18 cellular contexts compared by ENCODE assay signal in the genomic region with DNA sequence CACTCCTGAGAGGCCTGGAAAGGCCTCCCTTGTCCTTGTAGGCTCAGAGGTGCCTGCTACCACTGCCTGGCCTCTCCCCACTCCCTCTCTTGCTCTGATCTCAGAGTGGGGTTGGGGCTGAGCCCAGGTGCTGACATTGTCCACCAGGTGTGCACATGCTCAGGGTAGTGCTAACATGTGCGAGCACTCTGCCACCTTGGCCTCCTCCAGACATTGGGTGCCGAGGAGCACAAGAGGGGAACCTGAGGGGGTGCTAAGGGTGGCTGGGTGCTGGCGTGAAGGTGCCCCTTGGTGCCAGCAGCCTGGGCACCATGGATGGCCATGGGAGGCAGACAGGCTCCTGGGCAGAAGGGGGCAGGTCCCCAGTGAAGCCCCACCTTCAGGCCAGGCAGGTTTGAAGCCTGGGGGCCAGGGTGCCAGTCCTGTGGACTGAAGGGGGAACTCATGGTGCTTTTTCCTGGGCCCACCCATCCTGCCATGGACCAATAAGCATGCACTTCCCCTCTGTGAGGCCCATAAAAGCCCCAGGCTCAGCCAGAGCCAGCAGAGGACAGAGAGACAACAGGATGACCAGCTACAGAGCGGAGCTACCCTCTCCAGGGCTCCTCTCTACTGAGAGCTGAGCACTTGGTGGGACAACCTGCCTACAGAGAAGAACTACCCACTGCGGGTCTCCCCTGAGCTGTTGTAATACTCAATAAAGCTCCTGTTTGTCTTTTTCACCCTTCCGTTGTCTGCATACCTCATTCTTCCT. TPM values are rescaled to one million over a fixed set of nuclear protein-coding genes. Genes with fewer than 3 reads are reported as not detected.
DNase-seq lines count a peak whose midpoint lies in the region; ATAC-seq, FAIRE-seq and TF ChIP-seq lines count a peak whose summit lies in the region.
"Had no signal": no experiment of that assay in that cellular context is flagged by ENCODE, and none has a peak within 500 bp of the region (broad histone marks: within the 10 kb centered on the region; RNA-seq: fewer than 3 reads in every experiment).

No MANE protein-coding gene starts in this region.

- H3K4me3 ChIP-seq in IMR-90 (ENCODE audit: insufficient read depth, low read depth, low read length) (no peak overlapping the region), K562 (no peak overlapping the region), neuronal stem cell (ENCODE audit: low read length in 2 of 2) (no peak overlapping the region)
- H3K4me3 ChIP-seq: GM23248 had no signal

- H3K23ac ChIP-seq in IMR-90 (ENCODE audit: low read depth, low read length) (no peak overlapping the region), neuronal stem cell (ENCODE audit: low read depth, low read length, poor library complexity) (no peak overlapping the region)

- peaks cover 5% of the 10 kb centered on the region; the same call in 1 of the 2 replicates for H3K9me3 ChIP-seq in IMR-90 (ENCODE audit: control insufficient read depth, insufficient read depth, low read length)
- peaks cover 11% of the 10 kb centered on the region for H3K9me3 ChIP-seq in K562 (replicated peaks; ENCODE audit: control insufficient read depth, insufficient read depth, low read depth, low read length)
- peaks cover 2 to 5% of the 10 kb centered on the region in 2 donors for H3K9me3 ChIP-seq in neuronal stem cell (replicated peaks in 1 of 2; ENCODE audit: control insufficient read depth in 2 of 2, insufficient read depth in 1 of 2, low read depth in 1 of 2, low read length in 2 of 2)
- H3K9me3 ChIP-seq: BE2C had no signal

- TF ChIP-seq POLR2A in IMR-90 (IDR thresholded peaks at IDR 0.05; ENCODE audit: low read depth, low read length) = no peak
- no peak for TF ChIP-seq POLR2A in K562 (conservative IDR thresholded peaks at IDR 0.05)

- no peak for TF ChIP-seq EP300 in K562 (IDR thresholded peaks at IDR 0.05; ENCODE audit: low read length)

- in situ Hi-C loops in IMR-90 (cut with MboI; ENCODE audit: low sequenced_read_pairs) (no loop called here), K562 (cut with MboI) (no loop called here)

- H2BK12ac ChIP-seq in neuronal stem cell (ENCODE audit: low read length) = no peak overlapping the region

- H3K79me2 ChIP-seq in K562 (ENCODE audit: control insufficient read depth, insufficient read depth, low read length) = no peaks in the 10 kb centered on the region

- H3K4ac ChIP-seq in IMR-90 (ENCODE audit: low read depth, low read length) (no peak overlapping the region), neuronal stem cell (ENCODE audit: low read length) (no peak overlapping the region)

- no peak for TF ChIP-seq RAD21 in IMR-90 (IDR thresholded peaks at IDR 0.05; ENCODE audit: low read length)
- TF ChIP-seq RAD21 in K562 (CRISPR knock-in tag; conservative IDR thresholded peaks at IDR 0.05 in 1 of 2, IDR thresholded peaks at IDR 0.05 in 1 of 2) = no peak

- H3K18ac ChIP-seq in IMR-90 (ENCODE audit: low read depth, low read length) (no peak overlapping the region), neuronal stem cell (ENCODE audit: low read length) (no peak overlapping the region)

- no peak overlapping the region for H3K27ac ChIP-seq in IMR-90 (ENCODE audit: insufficient read depth, low read length)
- H3K27ac ChIP-seq in K562 (ENCODE audit: extremely low read depth, low read depth, low read length) = no peak overlapping the region
- no peak overlapping the region for H3K27ac ChIP-seq in neuronal stem cell (replicated peaks; ENCODE audit: low read length)
- H3K27ac ChIP-seq: GM23248 had no signal

- 89% methylated on average over 3 of the region's 6 CpGs; no CpG with 5 or more reads in 1 of the 2 experiments for WGBS in IMR-90 (ENCODE audit: extremely low coverage in 2 of 2, insufficient read length in 1 of 2), 2 experiments
- WGBS in K562 (ENCODE audit: insufficient coverage, low coverage, missing lambda C conversion rate) = 84% methylated on average over 6 of the region's 6 CpGs
- WGBS in neuronal stem cell (ENCODE audit: extremely low coverage in 2 of 2, insufficient read length in 2 of 2, insufficient replicate concordance in 1 of 2), 2 donors = no CpG with 5 or more reads among the region's 6 CpGs

- POLR2A ChIA-PET in IMR-90 (lab: Charles Lee; ENCODE audit: unreplicated experiment) = no interaction called here
- POLR2A ChIA-PET in K562 (lab: Yijun Ruan, JAX) = interaction anchor here (0.6 to 1.1 kb wide), 3 partner anchors 20 to 167 kb away, joined by 3 to 7 read pairs (median 4); a partner anchor contains a TSS

- no peak overlapping the region for H4K8ac ChIP-seq in IMR-90 (ENCODE audit: low read depth in 2 of 2, low read length in 2 of 2)
- H4K8ac ChIP-seq in neuronal stem cell (ENCODE audit: low read depth, low read length) = no peak overlapping the region

- H3K36me3 ChIP-seq in IMR-90 (ENCODE audit: control insufficient read depth, insufficient read depth, low read length) (no peaks in the 10 kb centered on the region), K562 (ENCODE audit: control insufficient read depth, insufficient read depth, low read length) (no peaks in the 10 kb centered on the region; the same call in 2 of the 3 replicates), neuronal stem cell (replicated peaks in 1 of 2; ENCODE audit: control insufficient read depth in 2 of 2, insufficient read depth in 2 of 2, low read length in 2 of 2) (no peaks in the 10 kb centered on the region)
- H3K36me3 ChIP-seq: BE2C had no signal

- H3K79me1 ChIP-seq in IMR-90 (ENCODE audit: low read depth in 1 of 2, low read length in 2 of 2) = no peaks in the 10 kb centered on the region
- H3K79me1 ChIP-seq in neuronal stem cell (ENCODE audit: low read depth, low read length) = no peaks in the 10 kb centered on the region

- H2AFZ ChIP-seq in IMR-90 (replicated peaks; ENCODE audit: low read length, poor library complexity) (no peak overlapping the region), K562 (ENCODE audit: low read depth, low read length) (no peak overlapping the region), neuronal stem cell (ENCODE audit: low read length) (no peak overlapping the region)
- H2AFZ ChIP-seq: GM23248 had no signal

- H4K91ac ChIP-seq in IMR-90 (ENCODE audit: insufficient read depth, low read depth, low read length) = no peak overlapping the region
- H4K91ac ChIP-seq in neuronal stem cell (ENCODE audit: low read depth, low read length, poor library complexity) = no peak overlapping the region

- H3K9ac ChIP-seq in IMR-90 (ENCODE audit: low read depth, low read length) = no peak overlapping the region
- H3K9ac ChIP-seq in K562 (ENCODE audit: insufficient read depth in 1 of 2, low read depth in 2 of 2, low read length in 2 of 2) = no peak overlapping the region
- no peak overlapping the region for H3K9ac ChIP-seq in neuronal stem cell (ENCODE audit: low read depth, low read length, poor library complexity)
- H3K9ac ChIP-seq: GM23248 had no signal

- no peak overlapping the region for H2BK20ac ChIP-seq in IMR-90 (ENCODE audit: low read depth, low read length)

- H2BK15ac ChIP-seq in IMR-90 (ENCODE audit: low read depth, low read length) (no peak overlapping the region), neuronal stem cell (ENCODE audit: low read length) (no peak overlapping the region)

- no peak overlapping the region for H2BK120ac ChIP-seq in IMR-90 (ENCODE audit: low read depth, low read length)
- no peak overlapping the region for H2BK120ac ChIP-seq in neuronal stem cell (ENCODE audit: low read depth, low read length)

- no peak overlapping the region for H3K4me2 ChIP-seq in IMR-90 (ENCODE audit: low read depth, low read length)
- no peak overlapping the region for H3K4me2 ChIP-seq in K562 (ENCODE audit: insufficient read depth, low read length)
- no peak overlapping the region for H3K4me2 ChIP-seq in neuronal stem cell (ENCODE audit: insufficient read depth, low read length, poor library complexity, severe bottlenecking)

- dilution Hi-C loops in IMR-90 (cut with HindIII; ENCODE audit: low sequenced_read_pairs, unreplicated experiment) = no loop called here

- DNase-seq in IMR-90 = no peak
- DNase-seq in K562 (ENCODE audit: extremely low read depth in 1 of 4, low spot score in 3 of 4) = no peak
- no peak for DNase-seq in neuronal stem cell (ENCODE audit: low spot score)
- no peak for DNase-seq in epidermal melanocyte (ENCODE audit: insufficient read length, low spot score)
- no peak for DNase-seq in KG1 (lab: John Stamatoyannopoulos, UW)
- DNase-seq: BE2C; CD8-positive, alpha-beta T cell; COR-L47; DMS153; DMS79 treated with DMSO at 0.1 percent for 48 hours; EL; GM23248 had no signal

- no peak overlapping the region for H2AK9ac ChIP-seq in IMR-90 (replicated peaks; ENCODE audit: low read depth, low read length, poor library complexity)

- ATAC-seq in IMR-90 (ENCODE audit: low read depth) = no peak
- ATAC-seq in K562 = no peak
- ATAC-seq in HG02798 (IDR thresholded peaks at IDR 0.05; ENCODE audit: poor library complexity, unreplicated experiment) = no peak
- ATAC-seq: CD8-positive, alpha-beta T cell had no signal

- H4K20me1 ChIP-seq in IMR-90 (ENCODE audit: insufficient read depth, low read length) = no peaks in the 10 kb centered on the region
- no peaks in the 10 kb centered on the region for H4K20me1 ChIP-seq in K562 (replicated peaks; ENCODE audit: control insufficient read depth, insufficient read depth, low read length)

- H3K27me3 ChIP-seq in IMR-90 (ENCODE audit: control insufficient read depth, insufficient read depth, low read length) (no peaks in the 10 kb centered on the region), K562 (ENCODE audit: control insufficient read depth in 2 of 2, insufficient read depth in 2 of 2, low read length in 2 of 2) (no peaks in the 10 kb centered on the region), neuronal stem cell (ENCODE audit: control insufficient read depth in 3 of 3, insufficient read depth in 3 of 3, low read depth in 1 of 3, low read length in 3 of 3) (no peaks in the 10 kb centered on the region)
- H3K27me3 ChIP-seq: BE2C had no signal

- H3K14ac ChIP-seq in IMR-90 (replicated peaks; ENCODE audit: low read depth, low read length) (no peak overlapping the region), neuronal stem cell (ENCODE audit: low read length) (peak overlapping the region; percentile 25)

- no peak overlapping the region for H3K56ac ChIP-seq in IMR-90 (ENCODE audit: extremely low read depth, insufficient read depth, low read length)

- H3K4me1 ChIP-seq in IMR-90 (ENCODE audit: control insufficient read depth, insufficient read depth, low read length) (no peaks in the 10 kb centered on the region), K562 (replicated peaks in 1 of 2; ENCODE audit: control insufficient read depth in 2 of 2, insufficient read depth in 2 of 2, low read length in 2 of 2) (peaks cover 25 to 26% of the 10 kb centered on the region in 2 experiments; a peak in 4 of 5 replicates), neuronal stem cell (ENCODE audit: control insufficient read depth in 2 of 2, insufficient read depth in 1 of 2, low read depth in 1 of 2, low read length in 2 of 2) (peaks cover 0 to 3% of the 10 kb centered on the region in 2 donors)
- H3K4me1 ChIP-seq: BE2C had no signal

- H3K9me1 ChIP-seq in IMR-90 (ENCODE audit: insufficient read depth, low read length) = no peaks in the 10 kb centered on the region
- H3K9me1 ChIP-seq in K562 (ENCODE audit: control insufficient read depth, insufficient read depth, low read length) = no peaks in the 10 kb centered on the region

- BruUV-seq in IMR-90 (replicated peaks; lab: Mats Ljungman, UMichigan) (no TSS peak), K562 (replicated peaks; lab: Mats Ljungman, UMichigan) (no TSS peak)

- no peak for FAIRE-seq in K562 (lab: Jason Lieb, UNC)
- FAIRE-seq: A204.1, D721Med, G401.6, GM12891 had no signal

- no peak overlapping the region for H2BK5ac ChIP-seq in IMR-90 (ENCODE audit: low read depth, low read length, poor library complexity, severe bottlenecking)
- no peak overlapping the region for H2BK5ac ChIP-seq in neuronal stem cell (ENCODE audit: low read length)

- intact Hi-C loops in IMR-90 (cut with micrococcal nuclease) = no loop called here
- intact Hi-C loops in K562 (cut with micrococcal nuclease) = no loop called here

- TF ChIP-seq CTCF in IMR-90 (conservative IDR thresholded peaks at IDR 0.05; ENCODE audit: low read depth, low read length) = no peak
- no peak for TF ChIP-seq CTCF in K562 (IDR thresholded peaks at IDR 0.05 in 2 of 3, conservative IDR thresholded peaks at IDR 0.05 in 1 of 3; ENCODE audit: insufficient read depth in 2 of 3, low read depth in 1 of 3, low read length in 3 of 3)

- H2AK5ac ChIP-seq in IMR-90 (ENCODE audit: low read depth, low read length) (peak overlapping the region; percentile 67; the same call in 1 of the 2 replicates), neuronal stem cell (ENCODE audit: low read depth, low read length) (peak overlapping the region; percentile 79)

- no peak overlapping the region for H4K5ac ChIP-seq in IMR-90 (ENCODE audit: low read depth, low read length)

- CTCF ChIA-PET in IMR-90 (lab: Yijun Ruan, JAX) (no interaction called here), K562 (lab: Yijun Ruan, JAX; ENCODE audit: low intra/inter-chr PET ratio) (no interaction called here)

RNA-seq across cellular contexts. Expression of a gene that starts 7.7 kb away (rescaled TPM):
- total RNA-seq in IMR-90 (2012; rRNA removed) (23.3 and 26.1 TPM in 2 replicates), K562 (2014; rRNA removed) (44.5 and 62.0 TPM in 2 replicates), K562 (2014; rRNA removed; fragmentation: Illumina TruSeq; extraction: Trizol) (22.1 and 23.0 TPM in 2 replicates), K562 (2015; rRNA removed; fragmentation: Illumina TruSeq; extraction: Trizol) (41.3 and 46.5 TPM in 2 replicates), K562 (2021) (95.4 and 98.5 TPM in 2 replicates)
- polyA plus RNA-seq in IMR-90 (2012; rRNA removed) (169 and 181 TPM in 2 replicates), K562 (2011; rRNA removed) (51.2 and 56.6 TPM in 2 replicates), K562 (2014; fragmentation: Illumina TruSeq; extraction: Trizol) (67.5 and 79.1 TPM in 2 replicates), K562 (2014; fragmentation: Nextera tagmentation; extraction: Ambion mirVana) (1 to 10 TPM; 3.2 to 5.5 TPM), K562 (2014; rRNA removed) (69.6 and 79.5 TPM in 2 replicates)
- 205 and 279 TPM in 2 replicates for polyA plus RNA-seq in IMR-90 (2012; cell fraction: cytosol; rRNA removed)
- polyA plus RNA-seq in IMR-90 (2012; cell fraction: nucleus; rRNA removed; ENCODE audit: low replicate concordance) = 285 and 331 TPM in 2 replicates
- 47.4 and 110 TPM in 2 replicates for total RNA-seq in K562 (2011; cell fraction: chromatin; rRNA removed; ENCODE audit: low replicate concordance)
- total RNA-seq in K562 (2011; cell fraction: nucleolus; rRNA removed) = 95.2 and 106 TPM in 2 replicates
- total RNA-seq in K562 (2011; cell fraction: nucleoplasm; rRNA removed) = 67.2 and 75.0 TPM in 2 replicates
- 75.9 and 134 TPM in 2 replicates for polyA plus RNA-seq in K562 (2011; cell fraction: cytosol; rRNA removed)
- polyA plus RNA-seq in K562 (2011; cell fraction: nucleus; rRNA removed) = 94.1 and 129 TPM in 2 replicates
- polyA plus RNA-seq in K562 (2012) = 105 and 115 TPM in 2 replicates
- 13.0 and 20.5 TPM in 2 replicates for polyA minus RNA-seq in K562 (2011; rRNA and poly(A)+ RNA removed)
- 37.3 and 38.6 TPM in 2 replicates for polyA minus RNA-seq in K562 (2011; cell fraction: cytosol; rRNA and poly(A)+ RNA removed)
- polyA minus RNA-seq in K562 (2011; cell fraction: nucleus; rRNA and poly(A)+ RNA removed) = 30.5 and 33.0 TPM in 2 replicates
- polyA plus RNA-seq in neuronal stem cell (2013, experiment 1 of 2) = 66.4 TPM
- 63.3 TPM for polyA plus RNA-seq in neuronal stem cell (2013, experiment 2 of 2)

RNA-seq across cellular contexts. Expression of a gene that starts 13.5 kb away (rescaled TPM):
- 0.28 and 0.36 TPM in 2 replicates for total RNA-seq in IMR-90 (2012; rRNA removed)
- 0.33 and 0.53 TPM in 2 replicates for polyA plus RNA-seq in IMR-90 (2012; rRNA removed)
- polyA plus RNA-seq in IMR-90 (2012; cell fraction: cytosol; rRNA removed) = 0.17 and 1.3 TPM in 2 replicates
- polyA plus RNA-seq in IMR-90 (2012; cell fraction: nucleus; rRNA removed; ENCODE audit: low replicate concordance) = 0.65 and 0.70 TPM in 2 replicates
- 1.4 and 2.3 TPM in 2 replicates for total RNA-seq in K562 (2011; cell fraction: chromatin; rRNA removed; ENCODE audit: low replicate concordance)
- 1.7 and 2.7 TPM in 2 replicates for total RNA-seq in K562 (2011; cell fraction: nucleolus; rRNA removed)
- total RNA-seq in K562 (2011; cell fraction: nucleoplasm; rRNA removed) = 0.99 and 1.0 TPM in 2 replicates
- 1.1 and 1.5 TPM in 2 replicates for total RNA-seq in K562 (2014; rRNA removed)
- total RNA-seq in K562 (2014; rRNA removed; fragmentation: Illumina TruSeq; extraction: Trizol) = 0.44 and 0.51 TPM in 2 replicates
- 0.76 and 1.2 TPM in 2 replicates for total RNA-seq in K562 (2015; rRNA removed; fragmentation: Illumina TruSeq; extraction: Trizol)
- 1.6 and 2.1 TPM in 2 replicates for total RNA-seq in K562 (2021)
- 1.9 and 4.2 TPM in 2 replicates for polyA plus RNA-seq in K562 (2011; rRNA removed)
- polyA plus RNA-seq in K562 (2011; cell fraction: cytosol; rRNA removed) = 4.5 and 4.6 TPM in 2 replicates
- polyA plus RNA-seq in K562 (2011; cell fraction: nucleus; rRNA removed) = 3.6 and 5.2 TPM in 2 replicates
- polyA plus RNA-seq in K562 (2012) = 2.2 and 4.5 TPM in 2 replicates
- polyA plus RNA-seq in K562 (2014; fragmentation: Illumina TruSeq; extraction: Trizol) = 0.37 and 1.2 TPM in 2 replicates
- polyA plus RNA-seq in K562 (2014; fragmentation: Nextera tagmentation; extraction: Ambion mirVana) = under 1 TPM; 0.41 to 0.87 TPM
- 1.3 and 1.6 TPM in 2 replicates for polyA plus RNA-seq in K562 (2014; rRNA removed)
- 0.25 and 0.45 TPM in 2 replicates for polyA minus RNA-seq in K562 (2011; rRNA and poly(A)+ RNA removed)
- polyA minus RNA-seq in K562 (2011; cell fraction: cytosol; rRNA and poly(A)+ RNA removed) = 2.7 TPM in 1 of 2 replicates, not detected in the other
- polyA minus RNA-seq in K562 (2011; cell fraction: nucleus; rRNA and poly(A)+ RNA removed) = 0.81 and 1.6 TPM in 2 replicates
- polyA plus RNA-seq in neuronal stem cell (2013, experiment 1 of 2) = 0.81 TPM
- 0.93 TPM for polyA plus RNA-seq in neuronal stem cell (2013, experiment 2 of 2)
- total RNA-seq: GM23248, H7 had no signal
- polyA plus RNA-seq: GM23248 had no signal

RNA-seq across cellular contexts. Expression of a gene that starts 18.1 kb away (rescaled TPM):
- total RNA-seq in IMR-90 (2012; rRNA removed) = 913 and 1,057 TPM in 2 replicates
- 2,766 and 2,944 TPM in 2 replicates for polyA plus RNA-seq in IMR-90 (2012; rRNA removed)
- polyA plus RNA-seq in IMR-90 (2012; cell fraction: cytosol; rRNA removed) = 1,686 and 2,711 TPM in 2 replicates
- 443 and 473 TPM in 2 replicates for polyA plus RNA-seq in IMR-90 (2012; cell fraction: nucleus; rRNA removed; ENCODE audit: low replicate concordance)
- total RNA-seq in K562 (2011; cell fraction: chromatin; rRNA removed; ENCODE audit: low replicate concordance) = 116 and 227 TPM in 2 replicates
- total RNA-seq in K562 (2011; cell fraction: nucleolus; rRNA removed) = 251 and 284 TPM in 2 replicates
- total RNA-seq in K562 (2011; cell fraction: nucleoplasm; rRNA removed) = 546 and 1,281 TPM in 2 replicates
- total RNA-seq in K562 (2014; rRNA removed) = 3,611 and 4,100 TPM in 2 replicates
- 2,821 and 3,420 TPM in 2 replicates for total RNA-seq in K562 (2014; rRNA removed; fragmentation: Illumina TruSeq; extraction: Trizol)
- total RNA-seq in K562 (2015; rRNA removed; fragmentation: Illumina TruSeq; extraction: Trizol) = 4,574 and 5,040 TPM in 2 replicates
- 3,376 and 3,459 TPM in 2 replicates for total RNA-seq in K562 (2021)
- polyA plus RNA-seq in K562 (2011; rRNA removed) = 1,231 and 2,161 TPM in 2 replicates
- 5,138 and 6,086 TPM in 2 replicates for polyA plus RNA-seq in K562 (2011; cell fraction: cytosol; rRNA removed)
- 1,631 and 1,635 TPM in 2 replicates for polyA plus RNA-seq in K562 (2011; cell fraction: nucleus; rRNA removed)
- 3,654 and 5,025 TPM in 2 replicates for polyA plus RNA-seq in K562 (2012)
- 6,461 and 6,790 TPM in 2 replicates for polyA plus RNA-seq in K562 (2014; fragmentation: Illumina TruSeq; extraction: Trizol)
- over 10,000 TPM; 17,458 to 27,415 TPM for polyA plus RNA-seq in K562 (2014; fragmentation: Nextera tagmentation; extraction: Ambion mirVana)
- 3,965 and 4,994 TPM in 2 replicates for polyA plus RNA-seq in K562 (2014; rRNA removed)
- 536 and 548 TPM in 2 replicates for polyA minus RNA-seq in K562 (2011; rRNA and poly(A)+ RNA removed)
- 790 and 999 TPM in 2 replicates for polyA minus RNA-seq in K562 (2011; cell fraction: cytosol; rRNA and poly(A)+ RNA removed)
- polyA minus RNA-seq in K562 (2011; cell fraction: nucleus; rRNA and poly(A)+ RNA removed) = 171 and 269 TPM in 2 replicates
- 2,949 TPM for polyA plus RNA-seq in neuronal stem cell (2013, experiment 1 of 2)
- polyA plus RNA-seq in neuronal stem cell (2013, experiment 2 of 2) = 2,579 TPM

RNA-seq across cellular contexts. Expression of a gene that starts 46.1 kb away (rescaled TPM):
- total RNA-seq in IMR-90 (2012; rRNA removed) (36.1 and 38.7 TPM in 2 replicates), K562 (2014; rRNA removed) (12.9 and 20.5 TPM in 2 replicates), K562 (2014; rRNA removed; fragmentation: Illumina TruSeq; extraction: Trizol) (8.8 and 11.3 TPM in 2 replicates), K562 (2015; rRNA removed; fragmentation: Illumina TruSeq; extraction: Trizol) (15.2 and 18.4 TPM in 2 replicates), K562 (2021) (26.1 and 28.1 TPM in 2 replicates)
- polyA plus RNA-seq in IMR-90 (2012; rRNA removed) (72.2 and 74.8 TPM in 2 replicates), K562 (2011; rRNA removed) (26.0 and 26.7 TPM in 2 replicates), K562 (2014; fragmentation: Illumina TruSeq; extraction: Trizol) (31.1 and 32.2 TPM in 2 replicates), K562 (2014; fragmentation: Nextera tagmentation; extraction: Ambion mirVana) (1 to 10 TPM; 1.9 to 2.2 TPM), K562 (2014; rRNA removed) (18.0 and 24.3 TPM in 2 replicates)
- polyA plus RNA-seq in IMR-90 (2012; cell fraction: cytosol; rRNA removed) = 45.5 and 80.8 TPM in 2 replicates
- polyA plus RNA-seq in IMR-90 (2012; cell fraction: nucleus; rRNA removed; ENCODE audit: low replicate concordance) = 129 and 196 TPM in 2 replicates
- total RNA-seq in K562 (2011; cell fraction: chromatin; rRNA removed; ENCODE audit: low replicate concordance) = 36.8 and 78.5 TPM in 2 replicates
- 40.7 and 40.9 TPM in 2 replicates for total RNA-seq in K562 (2011; cell fraction: nucleolus; rRNA removed)
- 28.8 and 32.4 TPM in 2 replicates for total RNA-seq in K562 (2011; cell fraction: nucleoplasm; rRNA removed)
- polyA plus RNA-seq in K562 (2011; cell fraction: cytosol; rRNA removed) = 26.7 and 37.5 TPM in 2 replicates
- polyA plus RNA-seq in K562 (2011; cell fraction: nucleus; rRNA removed) = 26.4 and 41.7 TPM in 2 replicates
- 20.3 and 23.1 TPM in 2 replicates for polyA plus RNA-seq in K562 (2012)
- polyA minus RNA-seq in K562 (2011; rRNA and poly(A)+ RNA removed) = 15.7 and 26.2 TPM in 2 replicates
- polyA minus RNA-seq in K562 (2011; cell fraction: cytosol; rRNA and poly(A)+ RNA removed) = 20.6 and 25.9 TPM in 2 replicates
- polyA minus RNA-seq in K562 (2011; cell fraction: nucleus; rRNA and poly(A)+ RNA removed) = 13.2 and 13.8 TPM in 2 replicates
- polyA plus RNA-seq in neuronal stem cell (2013, experiment 1 of 2) = 17.7 TPM
- polyA plus RNA-seq in neuronal stem cell (2013, experiment 2 of 2) = 16.4 TPM

RNA-seq across cellular contexts. Expression of a gene that starts 46.7 kb away (rescaled TPM):
- 354 and 391 TPM in 2 replicates for total RNA-seq in IMR-90 (2012; rRNA removed)
- 196 and 225 TPM in 2 replicates for polyA plus RNA-seq in IMR-90 (2012; rRNA removed)
- 139 and 243 TPM in 2 replicates for polyA plus RNA-seq in IMR-90 (2012; cell fraction: cytosol; rRNA removed)
- 158 and 323 TPM in 2 replicates for polyA plus RNA-seq in IMR-90 (2012; cell fraction: nucleus; rRNA removed; ENCODE audit: low replicate concordance)
- 106 and 309 TPM in 2 replicates for total RNA-seq in K562 (2011; cell fraction: chromatin; rRNA removed; ENCODE audit: low replicate concordance)
- total RNA-seq in K562 (2011; cell fraction: nucleolus; rRNA removed) = 270 and 321 TPM in 2 replicates
- 174 and 179 TPM in 2 replicates for total RNA-seq in K562 (2011; cell fraction: nucleoplasm; rRNA removed)
- total RNA-seq in K562 (2014; rRNA removed) = 453 and 558 TPM in 2 replicates
- 56.6 and 95.4 TPM in 2 replicates for total RNA-seq in K562 (2014; rRNA removed; fragmentation: Illumina TruSeq; extraction: Trizol)
- total RNA-seq in K562 (2015; rRNA removed; fragmentation: Illumina TruSeq; extraction: Trizol) = 282 and 294 TPM in 2 replicates
- total RNA-seq in K562 (2021) = 335 and 343 TPM in 2 replicates
- 237 and 273 TPM in 2 replicates for polyA plus RNA-seq in K562 (2011; rRNA removed)
- 435 and 727 TPM in 2 replicates for polyA plus RNA-seq in K562 (2011; cell fraction: cytosol; rRNA removed)
- 267 and 312 TPM in 2 replicates for polyA plus RNA-seq in K562 (2011; cell fraction: nucleus; rRNA removed)
- polyA plus RNA-seq in K562 (2012) = 308 and 401 TPM in 2 replicates
- polyA plus RNA-seq in K562 (2014; fragmentation: Illumina TruSeq; extraction: Trizol) = 165 and 339 TPM in 2 replicates
- polyA plus RNA-seq in K562 (2014; fragmentation: Nextera tagmentation; extraction: Ambion mirVana) = 10 to 100 TPM; 71.4 to 95.3 TPM
- 310 and 330 TPM in 2 replicates for polyA plus RNA-seq in K562 (2014; rRNA removed)
- polyA minus RNA-seq in K562 (2011; rRNA and poly(A)+ RNA removed) = 168 and 344 TPM in 2 replicates
- polyA minus RNA-seq in K562 (2011; cell fraction: cytosol; rRNA and poly(A)+ RNA removed) = 335 and 352 TPM in 2 replicates
- polyA minus RNA-seq in K562 (2011; cell fraction: nucleus; rRNA and poly(A)+ RNA removed) = 89.8 and 126 TPM in 2 replicates
- 76.7 TPM for polyA plus RNA-seq in neuronal stem cell (2013, experiment 1 of 2)
- polyA plus RNA-seq in neuronal stem cell (2013, experiment 2 of 2) = 72.0 TPM
